Comparison of ENCODE assay signal across 9 cellular contexts in genomic region chr9:87498046-87498815, GRCh38. TPM values are rescaled to one million over a fixed set of nuclear protein-coding genes. Genes with fewer than 3 reads are reported as not detected.
A peak's percentile ranks its signal among the peaks of the same experiment; 100 is the strongest.
DNase-seq lines count a peak whose midpoint lies in the region; ATAC-seq and TF ChIP-seq lines count a peak whose summit lies in the region.
"Had no signal": no experiment of that assay in that cellular context is flagged by ENCODE, and none has a peak within 500 bp of the region (broad histone marks: within the 10 kb centered on the region; RNA-seq: fewer than 3 reads in every experiment).

No MANE protein-coding gene starts in this region.

- H3K27ac ChIP-seq in GM23338 (ENCODE audit: low read depth) = peak overlapping the region; percentile 57; the same call in 1 of the 2 replicates
- H3K27ac ChIP-seq: 22Rv1 had no signal

- 0 out of 2 replicates have a peak, but pooled peaks cover 3% of the 10 kb centered on the region for H3F3A ChIP-seq in GM23338 (replicated peaks; ENCODE audit: low read depth)

- peak overlapping the region; percentile 96 for H3K4me3 Mint-ChIP-seq in GM23338
- H3K4me3 Mint-ChIP-seq in stimulated activated naive CD8-positive, alpha-beta T cell treated with anti-CD3 and anti-CD28 coated beads, Interleukin-15, Interleukin-2, amounts not matched to agents 100 ng/mL and 50 ng/mL, for 24 hours = peak overlapping the region; percentile 78

- no peaks in the 10 kb centered on the region for H3K9me2 ChIP-seq in GM23338 (ENCODE audit: insufficient read depth)

- DNase-seq in DMS 273 (lab: John Stamatoyannopoulos, UW; ENCODE audit: unreplicated experiment) (peak; percentile 80), DMS 273 treated with DMSO at 0.1 percent for 48 hours (lab: John Stamatoyannopoulos, UW) (no peak), GM23338 (ENCODE audit: low spot score) (peak; percentile 79), NCI-H69 (lab: John Stamatoyannopoulos, UW) (peak; percentile 43), choroid plexus epithelial cell (ENCODE audit: low read depth) (peak; percentile 32), left kidney (ENCODE audit: low read depth, low spot score) (peak; percentile 95), cerebellar nuclear complex (lab: John Stamatoyannopoulos, UW) (no peak)

- peak overlapping the region; percentile 40; the same call in 1 of the 2 replicates for H2AFZ ChIP-seq in GM23338

- H3K9me3 Mint-ChIP-seq in GM23338 = no peaks in the 10 kb centered on the region; the same call in 2 of the 3 replicates
- H3K9me3 Mint-ChIP-seq in stimulated activated naive CD8-positive, alpha-beta T cell treated with anti-CD3 and anti-CD28 coated beads, Interleukin-15, Interleukin-2, amounts not matched to agents 100 ng/mL and 50 ng/mL, for 24 hours = no peaks in the 10 kb centered on the region

- peak overlapping the region; percentile 91 for H3K4me3 ChIP-seq in GM23338
- H3K4me3 ChIP-seq in choroid plexus epithelial cell (ENCODE audit: low read depth, low read length) = peak overlapping the region; percentile 65

- TF ChIP-seq CTCF in GM23338 (conservative IDR thresholded peaks at IDR 0.05; ENCODE audit: low read depth in 2 of 2) (peak; percentile 19 to 26; a peak in 2 of 4 replicates), choroid plexus epithelial cell (conservative IDR thresholded peaks at IDR 0.05; ENCODE audit: low read depth, low read length) (peak; percentile 26)

- H3K27me3 ChIP-seq in GM23338 (ENCODE audit: insufficient read depth) = peaks cover 12% of the 10 kb centered on the region; the same call in 1 of the 2 replicates

- peak overlapping the region; percentile 91 for H3K4me2 ChIP-seq in GM23338

- H3K36me3 ChIP-seq in GM23338 (ENCODE audit: insufficient read depth) = no peaks in the 10 kb centered on the region

- peak overlapping the region; percentile 87 for H3K27ac Mint-ChIP-seq in GM23338
- no peak overlapping the region for H3K27ac Mint-ChIP-seq in stimulated activated naive CD8-positive, alpha-beta T cell treated with anti-CD3 and anti-CD28 coated beads, Interleukin-15, Interleukin-2, amounts not matched to agents 100 ng/mL and 50 ng/mL, for 24 hours

- H4K20me1 ChIP-seq in GM23338 (replicated peaks; ENCODE audit: insufficient read depth) = peaks cover 16% of the 10 kb centered on the region

- peaks cover 27% of the 10 kb centered on the region for H3K36me3 Mint-ChIP-seq in GM23338 (ENCODE audit: low read depth)
- H3K36me3 Mint-ChIP-seq in stimulated activated naive CD8-positive, alpha-beta T cell treated with anti-CD3 and anti-CD28 coated beads, Interleukin-15, Interleukin-2, amounts not matched to agents 100 ng/mL and 50 ng/mL, for 24 hours (ENCODE audit: low read depth) = no peaks in the 10 kb centered on the region

- H3K4me1 ChIP-seq in GM23338 (ENCODE audit: insufficient read depth) = peaks cover 25% of the 10 kb centered on the region

- peak; percentile 71 for ATAC-seq in GM23338

- peaks cover 3% of the 10 kb centered on the region for H3K27me3 Mint-ChIP-seq in GM23338 (ENCODE audit: insufficient read depth, low read depth, poor library complexity)
- H3K27me3 Mint-ChIP-seq in stimulated activated naive CD8-positive, alpha-beta T cell treated with anti-CD3 and anti-CD28 coated beads, Interleukin-15, Interleukin-2, amounts not matched to agents 100 ng/mL and 50 ng/mL, for 24 hours = peaks cover 53% of the 10 kb centered on the region

- peaks cover 36% of the 10 kb centered on the region for H3K4me1 Mint-ChIP-seq in GM23338
- peaks cover 34% of the 10 kb centered on the region for H3K4me1 Mint-ChIP-seq in stimulated activated naive CD8-positive, alpha-beta T cell treated with anti-CD3 and anti-CD28 coated beads, Interleukin-15, Interleukin-2, amounts not matched to agents 100 ng/mL and 50 ng/mL, for 24 hours (ENCODE audit: low read depth)

- H3K79me2 ChIP-seq in GM23338 (replicated peaks; ENCODE audit: insufficient read depth) = peaks cover 67% of the 10 kb centered on the region

TF ChIP-seq in GM23338, 12 proteins besides CTCF, POLR2A, EP300 and RAD21:
- no peak for TF ChIP-seq NANOG (IDR thresholded peaks at IDR 0.05; ENCODE audit: borderline replicate concordance)
- TF ChIP-seq POLR2AphosphoS5 (IDR thresholded peaks at IDR 0.05; ENCODE audit: low read depth) = peak; percentile 11; the same call in 1 of the 2 replicates

RNA-seq across cellular contexts. Expression of gene DAPK1, which starts 0.6 kb away (rescaled TPM):
- 109 and 134 TPM in 2 replicates for total RNA-seq in GM23338 (2014; rRNA removed; shearing (Covaris generic))
- polyA plus RNA-seq in GM23338 (2016; fragmentation: Nextera tagmentation; extraction: Ambion mirVana) = 32.2 and 37.0 TPM in 2 replicates

Comparison
In these comparisons a context has a peak if more than half of its experiments do, and no peak if none do; other contexts are left out.
1. DNase-seq: peak in DMS 273 (single experiment), GM23338 (single experiment), NCI-H69 (single experiment), choroid plexus epithelial cell (single experiment) and left kidney (single experiment); none in DMS 273 treated with DMSO at 0.1 percent for 48 hours (single experiment) and cerebellar nuclear complex (0 of 2).